Comparison of ENCODE assay signal across 1 cellular context in genomic region chr2:215692387-215693079, GRCh38.
TF ChIP-seq lines count a peak whose summit lies in the region.

No MANE protein-coding gene starts in this region.

TF ChIP-seq in HepG2, 621 proteins besides CTCF, POLR2A, EP300 and RAD21 (continued from another document and continues in another):
- TF ChIP-seq, protein P1, sequence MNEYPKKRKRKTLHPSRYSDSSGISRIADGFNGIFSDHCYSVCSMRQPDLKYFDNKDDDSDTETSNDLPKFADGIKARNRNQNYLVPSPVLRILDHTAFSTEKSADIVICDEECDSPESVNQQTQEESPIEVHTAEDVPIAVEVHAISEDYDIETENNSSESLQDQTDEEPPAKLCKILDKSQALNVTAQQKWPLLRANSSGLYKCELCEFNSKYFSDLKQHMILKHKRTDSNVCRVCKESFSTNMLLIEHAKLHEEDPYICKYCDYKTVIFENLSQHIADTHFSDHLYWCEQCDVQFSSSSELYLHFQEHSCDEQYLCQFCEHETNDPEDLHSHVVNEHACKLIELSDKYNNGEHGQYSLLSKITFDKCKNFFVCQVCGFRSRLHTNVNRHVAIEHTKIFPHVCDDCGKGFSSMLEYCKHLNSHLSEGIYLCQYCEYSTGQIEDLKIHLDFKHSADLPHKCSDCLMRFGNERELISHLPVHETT (CRISPR knock-in tag; conservative IDR thresholded peaks at IDR 0.05): no peak
- TF ChIP-seq PHF5A (CRISPR knock-in tag; IDR thresholded peaks at IDR 0.05; ENCODE audit: low read depth, unreplicated experiment): no peak
- TF ChIP-seq, protein P2, sequence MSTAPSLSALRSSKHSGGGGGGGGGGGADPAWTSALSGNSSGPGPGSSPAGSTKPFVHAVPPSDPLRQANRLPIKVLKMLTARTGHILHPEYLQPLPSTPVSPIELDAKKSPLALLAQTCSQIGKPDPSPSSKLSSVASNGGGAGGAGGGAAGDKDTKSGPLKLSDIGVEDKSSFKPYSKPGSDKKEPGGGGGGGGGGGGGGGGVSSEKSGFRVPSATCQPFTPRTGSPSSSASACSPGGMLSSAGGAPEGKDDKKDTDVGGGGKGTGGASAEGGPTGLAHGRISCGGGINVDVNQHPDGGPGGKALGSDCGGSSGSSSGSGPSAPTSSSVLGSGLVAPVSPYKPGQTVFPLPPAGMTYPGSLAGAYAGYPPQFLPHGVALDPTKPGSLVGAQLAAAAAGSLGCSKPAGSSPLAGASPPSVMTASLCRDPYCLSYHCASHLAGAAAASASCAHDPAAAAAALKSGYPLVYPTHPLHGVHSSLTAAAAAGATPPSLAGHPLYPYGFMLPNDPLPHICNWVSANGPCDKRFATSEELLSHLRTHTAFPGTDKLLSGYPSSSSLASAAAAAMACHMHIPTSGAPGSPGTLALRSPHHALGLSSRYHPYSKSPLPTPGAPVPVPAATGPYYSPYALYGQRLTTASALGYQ (CRISPR knock-in tag; IDR thresholded peaks at IDR 0.05): no peak
- no peak for TF ChIP-seq ZFY (CRISPR knock-in tag; IDR thresholded peaks at IDR 0.05)
- TF ChIP-seq MTA3 (CRISPR knock-in tag; IDR thresholded peaks at IDR 0.05): no peak
- TF ChIP-seq MBD4 (IDR thresholded peaks at IDR 0.05; ENCODE audit: borderline replicate concordance, low read length): peak; percentile 49; the same call in 1 of the 2 replicates
- TF ChIP-seq ZNF180 (CRISPR knock-in tag; IDR thresholded peaks at IDR 0.05; ENCODE audit: borderline replicate concordance, low read depth): no peak
- TF ChIP-seq RARA (CRISPR knock-in tag; IDR thresholded peaks at IDR 0.05): peak; percentile 23; the same call in 1 of the 2 replicates
- peak; percentile 61; the same call in 1 of the 2 replicates for TF ChIP-seq CREM (IDR thresholded peaks at IDR 0.05)
- TF ChIP-seq CREM (CRISPR knock-in tag; IDR thresholded peaks at IDR 0.05): no peak
- no peak for TF ChIP-seq HOXA7 (CRISPR knock-in tag; IDR thresholded peaks at IDR 0.05)
- TF ChIP-seq SMAD3 (CRISPR knock-in tag; IDR thresholded peaks at IDR 0.05): no peak
- no peak for TF ChIP-seq ATF5 (CRISPR knock-in tag; IDR thresholded peaks at IDR 0.05; ENCODE audit: low read depth)
- TF ChIP-seq ZNF124 (CRISPR knock-in tag; IDR thresholded peaks at IDR 0.05): no peak
- no peak for TF ChIP-seq ZNF749 (CRISPR knock-in tag; IDR thresholded peaks at IDR 0.05; ENCODE audit: borderline replicate concordance)
- TF ChIP-seq ZNF329 (CRISPR knock-in tag; IDR thresholded peaks at IDR 0.05; ENCODE audit: low read depth): no peak
- no peak; the same call in 1 of the 2 replicates for TF ChIP-seq MED13 (CRISPR knock-in tag; IDR thresholded peaks at IDR 0.05)
- TF ChIP-seq ELF3 (CRISPR knock-in tag; IDR thresholded peaks at IDR 0.05): no peak
- no peak for TF ChIP-seq HOXD1 (CRISPR knock-in tag; IDR thresholded peaks at IDR 0.05)
- no peak for TF ChIP-seq CC2D1A (CRISPR knock-in tag; IDR thresholded peaks at IDR 0.05)
- TF ChIP-seq ZNF780A (CRISPR knock-in tag; IDR thresholded peaks at IDR 0.05): no peak
- TF ChIP-seq ZNF207 (IDR thresholded peaks at IDR 0.05; ENCODE audit: borderline replicate concordance): no peak
- no peak for TF ChIP-seq ATF6 (CRISPR knock-in tag; conservative IDR thresholded peaks at IDR 0.05)
- TF ChIP-seq, protein P3, sequence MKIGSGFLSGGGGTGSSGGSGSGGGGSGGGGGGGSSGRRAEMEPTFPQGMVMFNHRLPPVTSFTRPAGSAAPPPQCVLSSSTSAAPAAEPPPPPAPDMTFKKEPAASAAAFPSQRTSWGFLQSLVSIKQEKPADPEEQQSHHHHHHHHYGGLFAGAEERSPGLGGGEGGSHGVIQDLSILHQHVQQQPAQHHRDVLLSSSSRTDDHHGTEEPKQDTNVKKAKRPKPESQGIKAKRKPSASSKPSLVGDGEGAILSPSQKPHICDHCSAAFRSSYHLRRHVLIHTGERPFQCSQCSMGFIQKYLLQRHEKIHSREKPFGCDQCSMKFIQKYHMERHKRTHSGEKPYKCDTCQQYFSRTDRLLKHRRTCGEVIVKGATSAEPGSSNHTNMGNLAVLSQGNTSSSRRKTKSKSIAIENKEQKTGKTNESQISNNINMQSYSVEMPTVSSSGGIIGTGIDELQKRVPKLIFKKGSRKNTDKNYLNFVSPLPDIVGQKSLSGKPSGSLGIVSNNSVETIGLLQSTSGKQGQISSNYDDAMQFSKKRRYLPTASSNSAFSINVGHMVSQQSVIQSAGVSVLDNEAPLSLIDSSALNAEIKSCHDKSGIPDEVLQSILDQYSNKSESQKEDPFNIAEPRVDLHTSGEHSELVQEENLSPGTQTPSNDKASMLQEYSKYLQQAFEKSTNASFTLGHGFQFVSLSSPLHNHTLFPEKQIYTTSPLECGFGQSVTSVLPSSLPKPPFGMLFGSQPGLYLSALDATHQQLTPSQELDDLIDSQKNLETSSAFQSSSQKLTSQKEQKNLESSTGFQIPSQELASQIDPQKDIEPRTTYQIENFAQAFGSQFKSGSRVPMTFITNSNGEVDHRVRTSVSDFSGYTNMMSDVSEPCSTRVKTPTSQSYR (CRISPR knock-in tag; IDR thresholded peaks at IDR 0.05; ENCODE audit: borderline replicate concordance): peak; percentile 57; the same call in 1 of the 2 replicates
- TF ChIP-seq ZFP36L2 (CRISPR knock-in tag; IDR thresholded peaks at IDR 0.05): no peak
- TF ChIP-seq, protein P4, sequence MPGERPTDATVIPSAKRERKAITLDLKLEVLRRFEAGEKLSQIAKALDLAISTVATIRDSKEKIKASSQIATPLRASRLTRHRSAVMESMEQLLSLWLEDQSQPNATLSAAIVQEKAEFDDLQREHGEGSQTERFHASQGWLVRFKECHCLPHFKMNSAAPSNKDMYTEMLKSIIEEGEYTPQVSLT (CRISPR knock-in tag; IDR thresholded peaks at IDR 0.05; ENCODE audit: borderline replicate concordance, low read depth): no peak
- no peak for TF ChIP-seq ZNF773 (CRISPR knock-in tag; IDR thresholded peaks at IDR 0.05; ENCODE audit: borderline replicate concordance)
- no peak for TF ChIP-seq ZNF883 (CRISPR knock-in tag; IDR thresholded peaks at IDR 0.05; ENCODE audit: not compliant biosample characterization)
- TF ChIP-seq, protein P5, sequence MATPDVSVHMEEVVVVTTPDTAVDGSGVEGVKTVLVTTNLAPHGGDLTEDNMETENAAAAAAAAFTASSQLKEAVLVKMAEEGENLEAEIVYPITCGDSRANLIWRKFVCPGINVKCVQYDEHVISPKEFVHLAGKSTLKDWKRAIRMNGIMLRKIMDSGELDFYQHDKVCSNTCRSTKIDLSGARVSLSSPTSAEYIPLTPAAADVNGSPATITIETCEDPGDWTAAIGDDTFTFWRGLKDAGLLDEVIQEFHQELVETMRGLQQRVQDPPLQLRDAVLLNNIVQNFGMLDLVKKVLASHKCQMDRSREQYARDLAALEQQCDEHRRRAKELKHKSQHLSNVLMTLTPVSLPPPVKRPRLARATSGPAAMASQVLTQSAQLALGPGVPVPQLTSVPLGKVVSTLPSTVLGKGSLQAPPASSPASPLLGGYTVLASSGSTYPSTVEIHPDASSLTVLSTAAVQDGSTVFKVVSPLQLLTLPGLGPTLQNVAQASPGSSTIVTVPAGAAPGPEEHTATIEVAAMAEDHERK (CRISPR knock-in tag; IDR thresholded peaks at IDR 0.05; ENCODE audit: low read depth): peak; percentile 32; the same call in 1 of the 2 replicates
- no peak for TF ChIP-seq MIXL1 (CRISPR knock-in tag; IDR thresholded peaks at IDR 0.05)
- no peak for TF ChIP-seq ZNF263 (CRISPR knock-in tag; IDR thresholded peaks at IDR 0.05)
- no peak for TF ChIP-seq PBX2 (CRISPR knock-in tag; IDR thresholded peaks at IDR 0.05)
- no peak for TF ChIP-seq ZBTB38 (CRISPR knock-in tag; IDR thresholded peaks at IDR 0.05)
- TF ChIP-seq, protein P6, sequence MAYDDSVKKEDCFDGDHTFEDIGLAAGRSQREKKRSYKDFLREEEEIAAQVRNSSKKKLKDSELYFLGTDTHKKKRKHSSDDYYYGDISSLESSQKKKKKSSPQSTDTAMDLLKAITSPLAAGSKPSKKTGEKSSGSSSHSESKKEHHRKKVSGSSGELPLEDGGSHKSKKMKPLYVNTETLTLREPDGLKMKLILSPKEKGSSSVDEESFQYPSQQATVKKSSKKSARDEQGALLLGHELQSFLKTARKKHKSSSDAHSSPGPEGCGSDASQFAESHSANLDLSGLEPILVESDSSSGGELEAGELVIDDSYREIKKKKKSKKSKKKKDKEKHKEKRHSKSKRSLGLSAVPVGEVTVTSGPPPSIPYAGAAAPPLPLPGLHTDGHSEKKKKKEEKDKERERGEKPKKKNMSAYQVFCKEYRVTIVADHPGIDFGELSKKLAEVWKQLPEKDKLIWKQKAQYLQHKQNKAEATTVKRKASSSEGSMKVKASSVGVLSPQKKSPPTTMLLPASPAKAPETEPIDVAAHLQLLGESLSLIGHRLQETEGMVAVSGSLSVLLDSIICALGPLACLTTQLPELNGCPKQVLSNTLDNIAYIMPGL (CRISPR knock-in tag; IDR thresholded peaks at IDR 0.05; ENCODE audit: borderline replicate concordance in 1 of 2, low read depth in 1 of 2): 0 out of 4 replicates have a peak, but pooled peaks of 1 of the 2 experiments have one; percentile 27
- no peak for TF ChIP-seq AGO2 (optimal IDR thresholded peaks at IDR 0.05; ENCODE audit: low read depth, low read length)
- no peak for TF ChIP-seq PHF20 (CRISPR knock-in tag; IDR thresholded peaks at IDR 0.05)
- TF ChIP-seq GLI4 (CRISPR knock-in tag; IDR thresholded peaks at IDR 0.05; ENCODE audit: borderline replicate concordance): no peak
- TF ChIP-seq SP5 (CRISPR knock-in tag; IDR thresholded peaks at IDR 0.05; ENCODE audit: borderline replicate concordance, low read depth): no peak
- TF ChIP-seq ZNF225 (CRISPR knock-in tag; IDR thresholded peaks at IDR 0.05): no peak
- TF ChIP-seq, protein P7, sequence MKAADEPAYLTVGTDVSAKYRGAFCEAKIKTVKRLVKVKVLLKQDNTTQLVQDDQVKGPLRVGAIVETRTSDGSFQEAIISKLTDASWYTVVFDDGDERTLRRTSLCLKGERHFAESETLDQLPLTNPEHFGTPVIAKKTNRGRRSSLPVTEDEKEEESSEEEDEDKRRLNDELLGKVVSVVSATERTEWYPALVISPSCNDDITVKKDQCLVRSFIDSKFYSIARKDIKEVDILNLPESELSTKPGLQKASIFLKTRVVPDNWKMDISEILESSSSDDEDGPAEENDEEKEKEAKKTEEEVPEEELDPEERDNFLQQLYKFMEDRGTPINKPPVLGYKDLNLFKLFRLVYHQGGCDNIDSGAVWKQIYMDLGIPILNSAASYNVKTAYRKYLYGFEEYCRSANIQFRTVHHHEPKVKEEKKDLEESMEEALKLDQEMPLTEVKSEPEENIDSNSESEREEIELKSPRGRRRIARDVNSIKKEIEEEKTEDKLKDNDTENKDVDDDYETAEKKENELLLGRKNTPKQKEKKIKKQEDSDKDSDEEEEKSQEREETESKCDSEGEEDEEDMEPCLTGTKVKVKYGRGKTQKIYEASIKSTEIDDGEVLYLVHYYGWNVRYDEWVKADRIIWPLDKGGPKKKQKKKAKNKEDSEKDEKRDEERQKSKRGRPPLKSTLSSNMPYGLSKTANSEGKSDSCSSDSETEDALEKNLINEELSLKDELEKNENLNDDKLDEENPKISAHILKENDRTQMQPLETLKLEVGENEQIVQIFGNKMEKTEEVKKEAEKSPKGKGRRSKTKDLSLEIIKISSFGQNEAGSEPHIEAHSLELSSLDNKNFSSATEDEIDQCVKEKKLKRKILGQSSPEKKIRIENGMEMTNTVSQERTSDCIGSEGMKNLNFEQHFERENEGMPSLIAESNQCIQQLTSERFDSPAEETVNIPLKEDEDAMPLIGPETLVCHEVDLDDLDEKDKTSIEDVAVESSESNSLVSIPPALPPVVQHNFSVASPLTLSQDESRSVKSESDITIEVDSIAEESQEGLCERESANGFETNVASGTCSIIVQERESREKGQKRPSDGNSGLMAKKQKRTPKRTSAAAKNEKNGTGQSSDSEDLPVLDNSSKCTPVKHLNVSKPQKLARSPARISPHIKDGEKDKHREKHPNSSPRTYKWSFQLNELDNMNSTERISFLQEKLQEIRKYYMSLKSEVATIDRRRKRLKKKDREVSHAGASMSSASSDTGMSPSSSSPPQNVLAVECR (CRISPR knock-in tag; IDR thresholded peaks at IDR 0.05; ENCODE audit: borderline replicate concordance): no peak
- TF ChIP-seq ZNF501 (CRISPR knock-in tag; IDR thresholded peaks at IDR 0.05): no peak
- TF ChIP-seq ZNF432 (CRISPR knock-in tag; IDR thresholded peaks at IDR 0.05; ENCODE audit: borderline replicate concordance): no peak
- no peak for TF ChIP-seq ZNF7 (CRISPR knock-in tag; IDR thresholded peaks at IDR 0.05)
- no peak for TF ChIP-seq SRSF9 (IDR thresholded peaks at IDR 0.05; ENCODE audit: borderline replicate concordance, insufficient read depth, low read depth, low read length, poor library complexity, severe bottlenecking)
- TF ChIP-seq CHD2 (IDR thresholded peaks at IDR 0.05; ENCODE audit: low read depth, low read length): no peak
- no peak for TF ChIP-seq TGIF2 (CRISPR knock-in tag; IDR thresholded peaks at IDR 0.05)
- TF ChIP-seq MED1 (CRISPR knock-in tag; IDR thresholded peaks at IDR 0.05): peak; percentile 77; the same call in 1 of the 2 replicates
